In the genomic region with DNA sequence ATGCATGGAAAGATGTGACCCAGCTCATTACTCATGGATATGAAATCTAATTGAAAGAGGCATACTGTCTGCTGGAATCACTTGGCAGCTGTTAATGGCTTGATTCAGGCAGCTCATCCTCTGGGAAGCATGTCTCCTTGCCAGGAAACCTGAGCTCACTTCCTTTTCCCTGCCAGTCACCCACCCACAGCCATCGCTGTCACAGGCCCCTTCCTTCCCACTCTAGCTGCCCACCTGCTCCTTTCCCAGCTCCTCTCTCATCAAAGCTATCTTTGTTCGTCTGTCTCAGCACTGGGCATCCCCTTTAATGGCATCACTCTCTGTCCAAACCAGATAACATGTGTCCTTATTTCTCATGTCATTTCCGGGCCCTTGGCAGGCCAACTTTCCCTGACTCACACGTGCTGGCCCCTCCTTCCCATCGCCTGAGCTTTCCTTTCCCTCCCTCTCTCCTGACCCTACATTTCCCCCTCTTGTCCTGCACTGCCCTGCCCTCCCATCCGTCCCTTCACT, we compare ENCODE assay signal across 1 cellular context.
TF ChIP-seq lines count a peak whose summit lies in the region.

No MANE protein-coding gene starts in this region.

TF ChIP-seq in SK-N-SH, 30 proteins besides CTCF, POLR2A, EP300 and RAD21 (continued from another document):
- TF ChIP-seq MXI1 (IDR thresholded peaks at IDR 0.05; ENCODE audit: low read depth, low read length) (no peak), GABPA (IDR thresholded peaks at IDR 0.05; ENCODE audit: low read depth) (peak; percentile 45; the same call in 1 of the 2 replicates), SMC3 (IDR thresholded peaks at IDR 0.05; ENCODE audit: low read depth, low read length) (no peak), SIN3A (IDR thresholded peaks at IDR 0.05; ENCODE audit: borderline replicate concordance, low read depth, low read length) (peak; percentile 63; the same call in 1 of the 2 replicates), FOXM1 (IDR thresholded peaks at IDR 0.05; ENCODE audit: low read depth) (no peak), GATA2 (CRISPR knock-in tag; IDR thresholded peaks at IDR 0.05) (no peak), TEAD4 (IDR thresholded peaks at IDR 0.05; ENCODE audit: borderline replicate concordance, insufficient read depth) (peak; percentile 81; the same call in 1 of the 2 replicates), FOXJ3 (CRISPR knock-in tag; IDR thresholded peaks at IDR 0.05) (no peak), EZH2phosphoT487 (IDR thresholded peaks at IDR 0.05; ENCODE audit: borderline replicate concordance, low read depth) (no peak), CHD2 (IDR thresholded peaks at IDR 0.05; ENCODE audit: low read length, partially characterized antibody) (no peak), TAF1 (IDR thresholded peaks at IDR 0.05; ENCODE audit: borderline replicate concordance, low read depth, low read length) (no peak), POLR2AphosphoS5 (IDR thresholded peaks at IDR 0.05; ENCODE audit: low read depth, low read length) (peak; percentile 73; the same call in 1 of the 2 replicates), ELF1 (IDR thresholded peaks at IDR 0.05) (peak; percentile 15; the same call in 1 of the 2 replicates), RFX5 (IDR thresholded peaks at IDR 0.05; ENCODE audit: low read length) (no peak), TCF12 (IDR thresholded peaks at IDR 0.05) (peak; percentile 96), JUND (IDR thresholded peaks at IDR 0.05) (peak; percentile 90), NFIC (IDR thresholded peaks at IDR 0.05; ENCODE audit: borderline replicate concordance) (peak; percentile 97), FOSL2 (IDR thresholded peaks at IDR 0.05; ENCODE audit: borderline replicate concordance, low read depth) (peak; percentile 67), NRF1 (IDR thresholded peaks at IDR 0.05; ENCODE audit: low read depth, low read length) (no peak), RCOR1 (IDR thresholded peaks at IDR 0.05; ENCODE audit: low read length) (no peak), YY1 (IDR thresholded peaks at IDR 0.05; ENCODE audit: low read depth) (0 out of 2 replicates have a peak, but pooled peaks have one; percentile 26)
- TF ChIP-seq, protein P1, sequence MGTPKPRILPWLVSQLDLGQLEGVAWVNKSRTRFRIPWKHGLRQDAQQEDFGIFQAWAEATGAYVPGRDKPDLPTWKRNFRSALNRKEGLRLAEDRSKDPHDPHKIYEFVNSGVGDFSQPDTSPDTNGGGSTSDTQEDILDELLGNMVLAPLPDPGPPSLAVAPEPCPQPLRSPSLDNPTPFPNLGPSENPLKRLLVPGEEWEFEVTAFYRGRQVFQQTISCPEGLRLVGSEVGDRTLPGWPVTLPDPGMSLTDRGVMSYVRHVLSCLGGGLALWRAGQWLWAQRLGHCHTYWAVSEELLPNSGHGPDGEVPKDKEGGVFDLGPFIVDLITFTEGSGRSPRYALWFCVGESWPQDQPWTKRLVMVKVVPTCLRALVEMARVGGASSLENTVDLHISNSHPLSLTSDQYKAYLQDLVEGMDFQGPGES (IDR thresholded peaks at IDR 0.05; ENCODE audit: low read depth, low read length) = no peak
- TF ChIP-seq, protein P2, sequence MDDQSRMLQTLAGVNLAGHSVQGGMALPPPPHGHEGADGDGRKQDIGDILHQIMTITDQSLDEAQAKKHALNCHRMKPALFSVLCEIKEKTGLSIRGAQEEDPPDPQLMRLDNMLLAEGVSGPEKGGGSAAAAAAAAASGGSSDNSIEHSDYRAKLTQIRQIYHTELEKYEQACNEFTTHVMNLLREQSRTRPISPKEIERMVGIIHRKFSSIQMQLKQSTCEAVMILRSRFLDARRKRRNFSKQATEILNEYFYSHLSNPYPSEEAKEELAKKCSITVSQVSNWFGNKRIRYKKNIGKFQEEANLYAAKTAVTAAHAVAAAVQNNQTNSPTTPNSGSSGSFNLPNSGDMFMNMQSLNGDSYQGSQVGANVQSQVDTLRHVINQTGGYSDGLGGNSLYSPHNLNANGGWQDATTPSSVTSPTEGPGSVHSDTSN (IDR thresholded peaks at IDR 0.05) = peak; percentile 98
- TF ChIP-seq, protein P3, sequence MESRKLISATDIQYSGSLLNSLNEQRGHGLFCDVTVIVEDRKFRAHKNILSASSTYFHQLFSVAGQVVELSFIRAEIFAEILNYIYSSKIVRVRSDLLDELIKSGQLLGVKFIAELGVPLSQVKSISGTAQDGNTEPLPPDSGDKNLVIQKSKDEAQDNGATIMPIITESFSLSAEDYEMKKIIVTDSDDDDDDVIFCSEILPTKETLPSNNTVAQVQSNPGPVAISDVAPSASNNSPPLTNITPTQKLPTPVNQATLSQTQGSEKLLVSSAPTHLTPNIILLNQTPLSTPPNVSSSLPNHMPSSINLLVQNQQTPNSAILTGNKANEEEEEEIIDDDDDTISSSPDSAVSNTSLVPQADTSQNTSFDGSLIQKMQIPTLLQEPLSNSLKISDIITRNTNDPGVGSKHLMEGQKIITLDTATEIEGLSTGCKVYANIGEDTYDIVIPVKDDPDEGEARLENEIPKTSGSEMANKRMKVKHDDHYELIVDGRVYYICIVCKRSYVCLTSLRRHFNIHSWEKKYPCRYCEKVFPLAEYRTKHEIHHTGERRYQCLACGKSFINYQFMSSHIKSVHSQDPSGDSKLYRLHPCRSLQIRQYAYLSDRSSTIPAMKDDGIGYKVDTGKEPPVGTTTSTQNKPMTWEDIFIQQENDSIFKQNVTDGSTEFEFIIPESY (IDR thresholded peaks at IDR 0.05; ENCODE audit: borderline replicate concordance, low read depth) = peak; percentile 78; the same call in 1 of the 2 replicates
- TF ChIP-seq, protein P4, sequence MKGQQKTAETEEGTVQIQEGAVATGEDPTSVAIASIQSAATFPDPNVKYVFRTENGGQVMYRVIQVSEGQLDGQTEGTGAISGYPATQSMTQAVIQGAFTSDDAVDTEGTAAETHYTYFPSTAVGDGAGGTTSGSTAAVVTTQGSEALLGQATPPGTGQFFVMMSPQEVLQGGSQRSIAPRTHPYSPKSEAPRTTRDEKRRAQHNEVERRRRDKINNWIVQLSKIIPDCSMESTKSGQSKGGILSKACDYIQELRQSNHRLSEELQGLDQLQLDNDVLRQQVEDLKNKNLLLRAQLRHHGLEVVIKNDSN (IDR thresholded peaks at IDR 0.05; ENCODE audit: borderline replicate concordance, low read depth) = 0 out of 2 replicates have a peak, but pooled peaks have one; percentile 24
- TF ChIP-seq, protein P5, sequence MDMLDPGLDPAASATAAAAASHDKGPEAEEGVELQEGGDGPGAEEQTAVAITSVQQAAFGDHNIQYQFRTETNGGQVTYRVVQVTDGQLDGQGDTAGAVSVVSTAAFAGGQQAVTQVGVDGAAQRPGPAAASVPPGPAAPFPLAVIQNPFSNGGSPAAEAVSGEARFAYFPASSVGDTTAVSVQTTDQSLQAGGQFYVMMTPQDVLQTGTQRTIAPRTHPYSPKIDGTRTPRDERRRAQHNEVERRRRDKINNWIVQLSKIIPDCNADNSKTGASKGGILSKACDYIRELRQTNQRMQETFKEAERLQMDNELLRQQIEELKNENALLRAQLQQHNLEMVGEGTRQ (IDR thresholded peaks at IDR 0.05; ENCODE audit: borderline replicate concordance, low read depth, low read length) = no peak
